Comparison of ENCODE assay signal across 8 cellular contexts in genomic region chr1:179877586-179878265, GRCh38. TPM values are rescaled to one million over a fixed set of nuclear protein-coding genes. Genes with fewer than 3 reads are reported as not detected.
DNase-seq lines count a peak whose midpoint lies in the region; ATAC-seq and TF ChIP-seq lines count a peak whose summit lies in the region.

Gene TOR1AIP2 (minus strand): TSS chr1:179877803. CDS start chr1:179852665, 25,138 bp downstream.

- peak; percentile 92 to 96 for TF ChIP-seq POLR2A in heart left ventricle (IDR thresholded peaks at IDR 0.05)

- TF ChIP-seq CTCF in GM12865 (IDR thresholded peaks at IDR 0.05; ENCODE audit: insufficient read depth, low read depth, low read length, missing control alignments) (no peak), heart left ventricle (IDR thresholded peaks at IDR 0.05) (peak in 2 of 12 donors; percentile 15 to 18), upper lobe of right lung (IDR thresholded peaks at IDR 0.05) (no peak)

- peak within 1 kb of the TSS; percentile 83 to 96 (median 89) for H3K4me3 Mint-ChIP-seq in T-cell

- H3K9me3 Mint-ChIP-seq in T-cell = no peaks in the 10 kb centered on the region

- no peaks in the 10 kb centered on the region for H3K9me3 ChIP-seq in heart left ventricle
- H3K9me3 ChIP-seq in upper lobe of right lung = no peaks in the 10 kb centered on the region

- no peaks in the 10 kb centered on the region for H3K27me3 Mint-ChIP-seq in T-cell

- WGBS in adipose tissue, 3 donors = 4 to 5% (median 4%) methylated on average over 31 of the region's 31 CpGs
- WGBS in heart left ventricle, 4 donors = 3 to 4% (median 4%) methylated on average over 31 of the region's 31 CpGs

- H3K27ac ChIP-seq in adipose tissue (ENCODE audit: low read depth, low read length) (no peak within 1 kb of the TSS), heart left ventricle (peak within 1 kb of the TSS in 10 of 12 donors; percentile 27 to 81 (median 70)), upper lobe of right lung (peak within 1 kb of the TSS; percentile 80)

- peaks cover 6% of the 10 kb centered on the region for H3K36me3 Mint-ChIP-seq in T-cell

- intact Hi-C loops in heart left ventricle (cut with DNase I) = loop anchor here in 3 of 10 donors (2.0 to 10.0 kb wide), 2 partner anchors 77 to 297 kb away; partner anchors contain the start of gene CEP350 (in 1 of the 3)
- intact Hi-C loops in posterior vena cava (cut with DNase I) = no loop called here
- intact Hi-C loops in upper lobe of right lung (cut with DNase I) = no loop called here

- H3K36me3 ChIP-seq in heart left ventricle (peaks cover 0 to 24% (median 15%) of the 10 kb centered on the region in 9 donors), upper lobe of right lung (peaks cover 20% of the 10 kb centered on the region)

- ATAC-seq in HG02678 (IDR thresholded peaks at IDR 0.05; ENCODE audit: unreplicated experiment) = peak; percentile 66
- peak; percentile 61 to 65 (median 63) for ATAC-seq in T-cell (replicated peaks in 1 of 4)
- peak; percentile 68 to 76 (median 71) for ATAC-seq in heart left ventricle
- peak; percentile 75 for ATAC-seq in upper lobe of right lung

- CTCF ChIA-PET in T-cell (lab: Charles Lee) = interaction anchor here (0.6 to 2.7 kb wide), 4 partner anchors 10 to 68 kb away, joined by 3 to 16 read pairs (median 6); no protein-coding TSS in a partner anchor

- POLR2A ChIA-PET in T-cell (lab: Charles Lee) = interaction anchor here in 1 of 2 donors (0.6 kb wide), 1 partner anchor 178 kb away, joined by 5 read pairs; no protein-coding TSS in a partner anchor

- peak within 1 kb of the TSS; percentile 83 to 93 for H3K27ac Mint-ChIP-seq in T-cell

- H3K27me3 ChIP-seq in heart left ventricle (no peaks in the 10 kb centered on the region), upper lobe of right lung (no peaks in the 10 kb centered on the region)

- H3K4me1 ChIP-seq in heart left ventricle = peaks cover 0 to 49% (median 36%) of the 10 kb centered on the region in 12 donors
- peaks cover 41% of the 10 kb centered on the region for H3K4me1 ChIP-seq in upper lobe of right lung

- H3K4me3 ChIP-seq in GM12865 (ENCODE audit: low read depth, low read length) (peak within 1 kb of the TSS; percentile 88), heart left ventricle (peak within 1 kb of the TSS; percentile 43 to 85 (median 66)), upper lobe of right lung (peak within 1 kb of the TSS; percentile 74)

- peaks cover 58 to 62% (median 61%) of the 10 kb centered on the region in 3 donors for H3K4me1 Mint-ChIP-seq in T-cell

- peak; percentile 88 for DNase-seq in GM12865 (ENCODE audit: low read depth)
- peak; percentile 74 for DNase-seq in NCI-H128 (lab: John Stamatoyannopoulos, UW; ENCODE audit: unreplicated experiment)
- DNase-seq in T-cell = peak; percentile 61 to 87 (median 78)
- peak; percentile 92 to 95 (median 93) for DNase-seq in heart left ventricle
- peak; percentile 97 for DNase-seq in posterior vena cava (ENCODE audit: low spot score)
- DNase-seq in upper lobe of right lung = peak; percentile 95

RNA-seq across cellular contexts. Expression of gene TOR1AIP2, which starts in this region (rescaled TPM):
- total RNA-seq in T-cell (10 to 100 TPM; 39.6 to 65.9 (median 42.9) TPM), heart left ventricle (10 to 100 TPM; 40.1 to 73.2 (median 56.7) TPM), posterior vena cava (10 to 100 TPM; 55.3 to 57.1 TPM), upper lobe of right lung (88.5 TPM)
- polyA plus RNA-seq in adipose tissue (10 to 100 TPM in 2 of 3 donors, 1 to 10 TPM in 1; 5.1 to 12.5 (median 10.0) TPM), heart left ventricle (10 to 100 TPM; 12.7 to 22.2 TPM)
